In genomic region chr6:101302593-101302992, GRCh38 we compare ENCODE assay signal across 26 cellular contexts.
"Had no signal": no experiment of that assay in that cellular context is flagged by ENCODE, and none has a peak within 500 bp of the region (broad histone marks: within the 10 kb centered on the region; RNA-seq: fewer than 3 reads in every experiment).

No MANE protein-coding gene starts in this region.

- H3K4me3 ChIP-seq: adrenal gland, MG63, Peyer's patch had no signal

- H3K27ac ChIP-seq: adrenal gland, KMS-11, Peyer's patch had no signal

- H3K4me1 ChIP-seq: adrenal gland, Peyer's patch had no signal

- H3K36me3 ChIP-seq: adrenal gland, MG63, Peyer's patch had no signal

- H3K9me3 ChIP-seq: adrenal gland, Peyer's patch had no signal

- H3K27me3 Mint-ChIP-seq: activated B cell treated with CpG ODN at 0.5 μM for 24 hours; activated CD4-positive, alpha-beta T cell treated with anti-CD3 and anti-CD28 coated beads, Interleukin-2, amount 10 ng/mL, durations not matched to agents 24 days and 14 days; activated naive CD8-positive, alpha-beta T cell treated with anti-CD3 and anti-CD28 coated beads, Interleukin-2, amount 10 ng/mL, durations not matched to agents 7 days and 5 days; T-helper 17 cell had no signal

- H3K4me3 Mint-ChIP-seq: activated B cell treated with CpG ODN at 0.5 μM for 24 hours; activated CD4-positive, alpha-beta T cell treated with anti-CD3 and anti-CD28 coated beads, Interleukin-2, amount 10 ng/mL, durations not matched to agents 24 days and 14 days; activated naive CD4-positive, alpha-beta T cell treated with anti-CD3 and anti-CD28 coated beads for 36 hours; activated naive CD8-positive, alpha-beta T cell treated with anti-CD3 and anti-CD28 coated beads, Interleukin-2, amount 10 ng/mL, durations not matched to agents 7 days and 5 days; activated T-cell treated with anti-CD3 and anti-CD28 coated beads, Interleukin-2, amount 50 U/mL, for 4 hours; T-helper 17 cell had no signal

- H3K27ac Mint-ChIP-seq: activated B cell treated with CpG ODN at 0.5 μM for 24 hours; activated CD4-positive, alpha-beta T cell treated with anti-CD3 and anti-CD28 coated beads, Interleukin-2, amount 10 ng/mL, durations not matched to agents 24 days and 14 days; activated naive CD4-positive, alpha-beta T cell treated with anti-CD3 and anti-CD28 coated beads for 36 hours; activated naive CD8-positive, alpha-beta T cell treated with anti-CD3 and anti-CD28 coated beads, Interleukin-2, amount 10 ng/mL, durations not matched to agents 7 days and 5 days; T-helper 17 cell had no signal

- H3K27me3 ChIP-seq: adrenal gland, MG63, Peyer's patch had no signal

- H3K36me3 Mint-ChIP-seq: activated naive CD8-positive, alpha-beta T cell treated with anti-CD3 and anti-CD28 coated beads, Interleukin-2, amount 10 ng/mL, durations not matched to agents 7 days and 5 days had no signal

- DNase-seq: activated B cell treated with CpG ODN at 0.5 μM for 24 hours; activated CD4-positive, alpha-beta T cell treated with anti-CD3 and anti-CD28 coated beads for 1 hour; activated CD4-positive, alpha-beta T cell treated with anti-CD3 and anti-CD28 coated beads, Interleukin-2, amount 10 ng/mL, durations not matched to agents 24 days and 14 days; activated CD4-positive, alpha-beta T cell treated with anti-CD3 and anti-CD28 coated beads, Interleukin-2, amount 50 U/mL, for 48 hours; activated gamma-delta T cell; activated naive CD4-positive, alpha-beta T cell treated with anti-CD3 and anti-CD28 coated beads for 36 hours; activated naive CD8-positive, alpha-beta T cell treated with anti-CD3 and anti-CD28 coated beads, Interleukin-2, amount 10 ng/mL, durations not matched to agents 7 days and 5 days; activated T-cell treated with anti-CD3 and anti-CD28 coated beads, Interleukin-2, amount 50 U/mL, for 4 hours; adrenal gland; anterior cingulate cortex; central memory CD4-positive, alpha-beta T cell; MG63; MV-4-11; NCI-H1092 treated with DMSO at 0.1 percent for 48 hours; NCI-H1417 treated with DMSO at 0.1 percent for 48 hours; NCI-H1694; NCI-H2029 treated with DMSO at 0.1 percent for 48 hours; NCI-H510A treated with DMSO at 0.1 percent for 48 hours; NCI-H69; NK-92 treated with Interleukin-12 subunit alpha and Interleukin-12 subunit beta, amount 100 ng/mL, for 24 hours; OCI-M1; SIG-M5; T-helper 17 cell; T-helper 9 cell had no signal

- H3K4me1 Mint-ChIP-seq: activated B cell treated with CpG ODN at 0.5 μM for 24 hours, T-helper 17 cell had no signal
